ENCODE assay signal across 8 cellular contexts in genomic region chr17:39197380-39198185, GRCh38. TPM values are rescaled to one million over a fixed set of nuclear protein-coding genes. Genes with fewer than 3 reads are reported as not detected.
DNase-seq lines count a peak whose midpoint lies in the region; ATAC-seq and TF ChIP-seq lines count a peak whose summit lies in the region.

Gene CACNB1, minus strand, starts transcription at chr17:39197669. Its CDS starts 174 bp downstream, at chr17:39197495.

- peak within 1 kb of the TSS; percentile 86 to 99 for H3K27ac Mint-ChIP-seq in activated naive CD4-positive, alpha-beta T cell treated with anti-CD3 and anti-CD28 coated beads, Interleukin-2, amount 50 U/mL, for 72 hours
- H3K27ac Mint-ChIP-seq in glutamatergic neuron (ENCODE audit: unreplicated experiment) (peak within 1 kb of the TSS; percentile 82), osteocyte (ENCODE audit: unreplicated experiment) (peak within 1 kb of the TSS; percentile 99)

- no peaks in the 10 kb centered on the region for H3K9me3 ChIP-seq in ES-I3 (ENCODE audit: control insufficient read depth, insufficient read depth, low read length)

- peak within 1 kb of the TSS; percentile 80 for H3K27ac ChIP-seq in temporal lobe (ENCODE audit: low read depth, low read length)

- H3K36me3 Mint-ChIP-seq in activated naive CD4-positive, alpha-beta T cell treated with anti-CD3 and anti-CD28 coated beads, Interleukin-2, amount 50 U/mL, for 72 hours: peaks cover 30 to 31% of the 10 kb centered on the region in 2 donors
- H3K36me3 Mint-ChIP-seq in glutamatergic neuron (ENCODE audit: unreplicated experiment) (peaks cover 1% of the 10 kb centered on the region), osteocyte (ENCODE audit: unreplicated experiment) (peaks cover 19% of the 10 kb centered on the region)

- peaks cover 16% of the 10 kb centered on the region for H3K36me3 ChIP-seq in ES-I3 (ENCODE audit: insufficient read depth, low read length)

- H3K4me1 ChIP-seq in ES-I3 (ENCODE audit: insufficient read depth, low read length): peaks cover 18% of the 10 kb centered on the region

- no peak for TF ChIP-seq CTCF in glutamatergic neuron (IDR thresholded peaks at IDR 0.05; ENCODE audit: partially characterized antibody, unreplicated experiment)
- TF ChIP-seq CTCF in osteocyte (IDR thresholded peaks at IDR 0.05): no peak

- H3K4me3 Mint-ChIP-seq in glutamatergic neuron (ENCODE audit: unreplicated experiment) (peak within 1 kb of the TSS; percentile 87), osteocyte (ENCODE audit: unreplicated experiment) (peak within 1 kb of the TSS; percentile 76)

- ATAC-seq in SK-N-SH treated with all-trans-retinoic acid at 6 μM for 48 hours: peak; percentile 86
- ATAC-seq in activated naive CD4-positive, alpha-beta T cell treated with anti-CD3 and anti-CD28 coated beads, Interleukin-2, amount 50 U/mL, for 72 hours: peak; percentile 70 to 80

- DNase-seq in LHCN-M2 (ENCODE audit: low read depth) (peak; percentile 71), glutamatergic neuron (peak; percentile 93), osteocyte (ENCODE audit: extremely low spot score, unreplicated experiment) (peak; percentile 92), cortex of kidney (lab: John Stamatoyannopoulos, UW) (no peak)
- peak; percentile 71 to 73 for DNase-seq in activated naive CD4-positive, alpha-beta T cell treated with anti-CD3 and anti-CD28 coated beads, Interleukin-2, amount 50 U/mL, for 72 hours (ENCODE audit: low spot score in 2 of 2)

- peak within 1 kb of the TSS; percentile 90 for H3K9ac ChIP-seq in ES-I3 (ENCODE audit: low read depth, low read length)

- no peaks in the 10 kb centered on the region for H3K9me3 Mint-ChIP-seq in activated naive CD4-positive, alpha-beta T cell treated with anti-CD3 and anti-CD28 coated beads, Interleukin-2, amount 50 U/mL, for 72 hours
- H3K9me3 Mint-ChIP-seq in glutamatergic neuron (ENCODE audit: unreplicated experiment): peaks cover 13% of the 10 kb centered on the region
- no peaks in the 10 kb centered on the region for H3K9me3 Mint-ChIP-seq in osteocyte (ENCODE audit: unreplicated experiment)

- H3K27me3 Mint-ChIP-seq in glutamatergic neuron (ENCODE audit: unreplicated experiment) (peaks cover 9% of the 10 kb centered on the region), osteocyte (ENCODE audit: unreplicated experiment) (no peaks in the 10 kb centered on the region)

- H3K4me1 Mint-ChIP-seq in glutamatergic neuron (ENCODE audit: low read depth, unreplicated experiment) (peaks cover 33% of the 10 kb centered on the region), osteocyte (ENCODE audit: unreplicated experiment) (peaks cover 47% of the 10 kb centered on the region)

TF ChIP-seq in SK-N-SH treated with all-trans-retinoic acid at 6 μM for 48 hours, 23 proteins besides CTCF, POLR2A, EP300 and RAD21:
- TF ChIP-seq BACH2 (CRISPR knock-in tag; IDR thresholded peaks at IDR 0.05; ENCODE audit: borderline replicate concordance) (no peak), ZC3H10 (CRISPR knock-in tag; IDR thresholded peaks at IDR 0.05) (no peak), CSDC2 (CRISPR knock-in tag; IDR thresholded peaks at IDR 0.05) (no peak), ISL1 (CRISPR knock-in tag; IDR thresholded peaks at IDR 0.05) (no peak), PPARA (CRISPR knock-in tag; IDR thresholded peaks at IDR 0.05; ENCODE audit: borderline replicate concordance) (no peak), GLIS3 (CRISPR knock-in tag; IDR thresholded peaks at IDR 0.05) (no peak)

RNA-seq across cellular contexts. Expression of gene CACNB1, which starts in this region (rescaled TPM):
- total RNA-seq in LHCN-M2 (2014; rRNA removed): 3.8 and 4.0 TPM in 2 replicates
- 6.6 TPM for polyA plus RNA-seq in LHCN-M2 (2012)
- 10 to 100 TPM; 15.0 to 26.6 TPM for total RNA-seq in activated naive CD4-positive, alpha-beta T cell treated with anti-CD3 and anti-CD28 coated beads, Interleukin-2, amount 50 U/mL, for 72 hours
- 77.1 TPM for total RNA-seq in glutamatergic neuron (ENCODE audit: unreplicated experiment)
- total RNA-seq in osteocyte: 15.4 and 17.9 TPM in 2 replicates
- 30.2 TPM for total RNA-seq in temporal lobe
